9 cellular contexts compared by ENCODE assay signal in genomic region chr19:4083677-4084546, GRCh38. TPM values are rescaled to one million over a fixed set of nuclear protein-coding genes. Genes with fewer than 3 reads are reported as not detected.
A peak's percentile ranks its signal among the peaks of the same experiment; 100 is the strongest.
DNase-seq lines count a peak whose midpoint lies in the region; ATAC-seq and TF ChIP-seq lines count a peak whose summit lies in the region.
"Had no signal": no experiment of that assay in that cellular context is flagged by ENCODE, and none has a peak within 500 bp of the region (broad histone marks: within the 10 kb centered on the region; RNA-seq: fewer than 3 reads in every experiment).

No MANE protein-coding gene starts in this region.

- POLR2A ChIA-PET in MCF 10A (lab: Yijun Ruan, JAX): interaction anchor here (0.7 kb wide), 1 partner anchor 9 kb away, joined by 3 read pairs; no protein-coding TSS in a partner anchor
- POLR2A ChIA-PET in activated CD8-positive, alpha-beta T cell treated with anti-CD3 and anti-CD28 coated beads, Interleukin-2, amount 10 ng/mL, durations not matched to agents 7 days and 5 days (lab: Charles Lee): interaction anchor here (0.6 to 1.5 kb wide), 3 partner anchors 18 to 25 kb away, joined by 4 to 5 read pairs (median 5); no protein-coding TSS in a partner anchor
- POLR2A ChIA-PET in RWPE1 (lab: Yijun Ruan, JAX; ENCODE audit: low non-redundant PET): no interaction called here

- no peak for TF ChIP-seq POLR2A in breast epithelium (IDR thresholded peaks at IDR 0.05)

- H3K4me1 ChIP-seq in breast epithelium: no peaks in the 10 kb centered on the region
- peaks cover 3% of the 10 kb centered on the region for H3K4me1 ChIP-seq in urinary bladder (ENCODE audit: insufficient read depth)

- H3K4me3 Mint-ChIP-seq in MCF 10A (ENCODE audit: unreplicated experiment) (no peak overlapping the region), memory B cell (peak overlapping the region; percentile 82)
- H3K4me3 Mint-ChIP-seq in activated CD8-positive, alpha-beta T cell treated with anti-CD3 and anti-CD28 coated beads, Interleukin-2, amount 10 ng/mL, durations not matched to agents 7 days and 5 days: peak overlapping the region; percentile 56

- WGBS in urinary bladder: 56% methylated on average over 28 of the region's 28 CpGs

- no peaks in the 10 kb centered on the region for H3K27me3 ChIP-seq in breast epithelium

- H3K27ac Mint-ChIP-seq in MCF 10A (ENCODE audit: low read depth, unreplicated experiment): no peak overlapping the region
- H3K27ac Mint-ChIP-seq in activated CD8-positive, alpha-beta T cell treated with anti-CD3 and anti-CD28 coated beads, Interleukin-2, amount 10 ng/mL, durations not matched to agents 7 days and 5 days: peak overlapping the region; percentile 91
- peak overlapping the region; percentile 30 for H3K27ac Mint-ChIP-seq in memory B cell

- H3K9me3 Mint-ChIP-seq in MCF 10A (ENCODE audit: unreplicated experiment): no peaks in the 10 kb centered on the region
- no peaks in the 10 kb centered on the region for H3K9me3 Mint-ChIP-seq in activated CD8-positive, alpha-beta T cell treated with anti-CD3 and anti-CD28 coated beads, Interleukin-2, amount 10 ng/mL, durations not matched to agents 7 days and 5 days (ENCODE audit: insufficient read depth)
- H3K9me3 Mint-ChIP-seq in memory B cell: no peaks in the 10 kb centered on the region

- CTCF ChIA-PET in MCF 10A (lab: Yijun Ruan, JAX): no interaction called here
- CTCF ChIA-PET in activated CD8-positive, alpha-beta T cell treated with anti-CD3 and anti-CD28 coated beads, Interleukin-2, amount 10 ng/mL, durations not matched to agents 7 days and 5 days (lab: Charles Lee): interaction anchor here (0.7 to 1.0 kb wide), 2 partner anchors 18 to 25 kb away, joined by 3 read pairs; no protein-coding TSS in a partner anchor
- CTCF ChIA-PET in RWPE1 (lab: Yijun Ruan, JAX): no interaction called here

- no peaks in the 10 kb centered on the region for H3K4me1 Mint-ChIP-seq in MCF 10A (ENCODE audit: insufficient read depth, unreplicated experiment)
- H3K4me1 Mint-ChIP-seq in activated CD8-positive, alpha-beta T cell treated with anti-CD3 and anti-CD28 coated beads, Interleukin-2, amount 10 ng/mL, durations not matched to agents 7 days and 5 days (ENCODE audit: low read depth): peaks cover 70% of the 10 kb centered on the region
- peaks cover 5% of the 10 kb centered on the region for H3K4me1 Mint-ChIP-seq in memory B cell

- H3K27me3 Mint-ChIP-seq in MCF 10A (ENCODE audit: insufficient read depth, unreplicated experiment) (no peaks in the 10 kb centered on the region), memory B cell (no peaks in the 10 kb centered on the region)
- no peaks in the 10 kb centered on the region for H3K27me3 Mint-ChIP-seq in activated CD8-positive, alpha-beta T cell treated with anti-CD3 and anti-CD28 coated beads, Interleukin-2, amount 10 ng/mL, durations not matched to agents 7 days and 5 days (ENCODE audit: low read depth)

- BruUV-seq in MCF 10A (replicated peaks; lab: Mats Ljungman, UMichigan): no TSS peak

- peak overlapping the region; percentile 84 to 90 for H3K27ac ChIP-seq in breast epithelium
- peak overlapping the region; percentile 75 for H3K27ac ChIP-seq in urinary bladder (ENCODE audit: low read depth)
- H3K27ac ChIP-seq in RWPE1: no peak overlapping the region

- H3K9me3 ChIP-seq in breast epithelium: no peaks in the 10 kb centered on the region

- no peak for TF ChIP-seq CTCF in breast epithelium (IDR thresholded peaks at IDR 0.05)
- no peak for TF ChIP-seq CTCF in MCF 10A (IDR thresholded peaks at IDR 0.05; ENCODE audit: unreplicated experiment)
- TF ChIP-seq CTCF in RWPE1 (conservative IDR thresholded peaks at IDR 0.05; ENCODE audit: low read depth): no peak

- peaks cover 21% of the 10 kb centered on the region for H3K36me3 Mint-ChIP-seq in MCF 10A (ENCODE audit: insufficient read depth, unreplicated experiment)
- H3K36me3 Mint-ChIP-seq in activated CD8-positive, alpha-beta T cell treated with anti-CD3 and anti-CD28 coated beads, Interleukin-2, amount 10 ng/mL, durations not matched to agents 7 days and 5 days (ENCODE audit: low read depth): peaks cover 12% of the 10 kb centered on the region
- H3K36me3 Mint-ChIP-seq in memory B cell: no peaks in the 10 kb centered on the region

- ATAC-seq in activated CD8-positive, alpha-beta T cell treated with anti-CD3 and anti-CD28 coated beads, Interleukin-2, amount 10 ng/mL, durations not matched to agents 7 days and 5 days: peak; percentile 34
- peak; percentile 66 for ATAC-seq in memory B cell (ENCODE audit: low read depth)

- no peaks in the 10 kb centered on the region for H3K36me3 ChIP-seq in breast epithelium
- H3K36me3 ChIP-seq in urinary bladder (ENCODE audit: insufficient read depth): no peaks in the 10 kb centered on the region

- DNase-seq in breast epithelium (ENCODE audit: low spot score in 2 of 2) (peak in 1 of 2 donors; percentile 78), MCF 10A (ENCODE audit: unreplicated experiment) (no peak), memory B cell (ENCODE audit: low spot score in 2 of 2) (no peak), RWPE1 (ENCODE audit: low spot score) (no peak), hepatic stellate cell (ENCODE audit: low spot score) (no peak), Ammon's horn (ENCODE audit: low spot score) (no peak)
- peak; percentile 82 for DNase-seq in activated CD8-positive, alpha-beta T cell treated with anti-CD3 and anti-CD28 coated beads, Interleukin-2, amount 10 ng/mL, durations not matched to agents 7 days and 5 days
- DNase-seq: left cardiac atrium had no signal

- intact Hi-C loops in breast epithelium (cut with DNase I; ENCODE audit: low total_unique reads) (no loop called here), MCF 10A (cut with micrococcal nuclease) (no loop called here)

- H3K4me3 ChIP-seq in breast epithelium (peak overlapping the region; percentile 23 to 60 (median 41)), urinary bladder (ENCODE audit: low read depth, low read length) (no peak overlapping the region)

RNA-seq across cellular contexts. Expression of gene ZBTB7A, which starts 17.2 kb away (rescaled TPM):
- total RNA-seq in breast epithelium: 10 to 100 TPM; 29.0 to 38.7 (median 29.8) TPM
- total RNA-seq in MCF 10A (2022): 32.7 and 35.1 TPM in 2 replicates
- total RNA-seq in activated CD8-positive, alpha-beta T cell treated with anti-CD3 and anti-CD28 coated beads, Interleukin-2, amount 10 ng/mL, durations not matched to agents 7 days and 5 days: 10 to 100 TPM; 59.1 to 63.1 TPM
- total RNA-seq in urinary bladder: 8.2 TPM
- polyA plus RNA-seq in urinary bladder: 35.3 TPM

RNA-seq across cellular contexts. Expression of gene MAP2K2, which starts 40.0 kb away (rescaled TPM):
- total RNA-seq in breast epithelium: 10 to 100 TPM; 50.8 to 72.8 (median 64.5) TPM
- total RNA-seq in MCF 10A (2022): 171 and 230 TPM in 2 replicates
- total RNA-seq in activated CD8-positive, alpha-beta T cell treated with anti-CD3 and anti-CD28 coated beads, Interleukin-2, amount 10 ng/mL, durations not matched to agents 7 days and 5 days: 100 to 1,000 TPM; 218 to 234 TPM
- total RNA-seq in urinary bladder: 54.7 TPM
- polyA plus RNA-seq in urinary bladder: 103 TPM
